Comparison of ENCODE assay signal across 9 cellular contexts in the genomic region with DNA sequence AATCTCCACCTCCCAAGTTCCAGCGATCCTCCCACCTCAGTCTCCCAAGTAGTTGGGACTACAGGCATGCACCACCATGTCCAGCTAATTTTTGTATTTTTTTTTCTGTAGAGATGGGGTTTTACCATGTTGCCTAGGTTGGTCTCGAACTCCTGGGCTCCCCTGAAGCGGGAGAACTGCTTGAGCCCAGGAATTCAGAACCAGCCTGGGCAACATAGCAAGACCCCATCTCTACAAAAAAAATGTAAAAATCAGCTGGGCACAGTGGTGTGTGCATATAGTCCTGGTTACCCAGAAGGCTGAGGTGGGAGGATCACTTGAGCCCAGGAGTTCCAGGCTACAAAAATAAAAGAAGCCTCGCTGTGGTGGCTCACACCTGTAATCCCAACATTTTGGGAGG. TPM values are rescaled to one million over a fixed set of nuclear protein-coding genes. Genes with fewer than 3 reads are reported as not detected.
"Had no signal": no experiment of that assay in that cellular context is flagged by ENCODE, and none has a peak within 500 bp of the region (broad histone marks: within the 10 kb centered on the region; RNA-seq: fewer than 3 reads in every experiment).

No MANE protein-coding gene starts in this region.

- H3K4me3 Mint-ChIP-seq: GM23338, IgD-negative memory B cell had no signal

- H3K9ac ChIP-seq: KMS-11 had no signal

- H3K27ac Mint-ChIP-seq: GM23338, IgD-negative memory B cell had no signal

- H3K4me2 ChIP-seq: GM23338, KMS-11 had no signal

- ATAC-seq: HCT116, HepG2 had no signal

- FAIRE-seq: HepG2 had no signal

- H3K36me3 ChIP-seq: HAP-1 had no signal

- H3K9me3 Mint-ChIP-seq: IgD-negative memory B cell had no signal

- H3K27ac ChIP-seq: HL-60, KMS-11 had no signal

- H3K9me3 ChIP-seq: HAP-1 had no signal

- DNase-seq: H7, KBM-7 had no signal

- H2AFZ ChIP-seq: GM23338 had no signal

- H3K4me3 ChIP-seq: GM23338, HAP-1 had no signal

RNA-seq across cellular contexts. Expression of gene ZNF532, which starts 12.0 kb away (rescaled TPM):
- total RNA-seq: HepG2 had no signal
- polyA plus RNA-seq: HepG2 had no signal
